11 cellular contexts compared by ENCODE assay signal in the genomic region with DNA sequence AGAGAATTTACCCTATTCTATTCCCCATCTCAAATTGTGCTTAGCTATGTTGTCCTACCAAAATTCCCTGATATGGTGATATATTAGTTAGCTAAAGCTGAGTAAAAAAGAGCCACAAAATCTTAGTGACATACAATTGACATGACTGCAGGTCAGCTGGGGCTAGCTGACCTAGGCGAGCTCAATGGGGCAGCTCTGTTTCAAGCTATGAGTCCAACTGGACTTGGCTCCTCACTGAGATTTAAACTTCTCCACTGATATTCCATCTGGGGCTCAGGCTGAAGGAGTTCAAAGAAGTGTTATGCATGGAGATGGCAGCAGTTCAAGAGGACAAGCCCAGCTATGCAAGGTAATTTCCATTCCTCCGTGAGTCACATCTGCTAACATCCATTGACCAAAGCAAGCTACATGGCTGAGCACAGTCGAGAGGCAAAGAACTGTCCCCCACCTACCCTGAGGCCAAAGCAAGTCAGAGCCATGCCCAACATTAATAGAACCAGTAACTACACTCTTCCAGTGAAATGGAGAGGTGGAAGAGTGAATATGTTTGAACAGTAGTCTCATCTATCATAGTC. TPM values are rescaled to one million over a fixed set of nuclear protein-coding genes. Genes with fewer than 3 reads are reported as not detected.
"Had no signal": no experiment of that assay in that cellular context is flagged by ENCODE, and none has a peak within 500 bp of the region (broad histone marks: within the 10 kb centered on the region; RNA-seq: fewer than 3 reads in every experiment).

No MANE protein-coding gene starts in this region.

RNA-seq across cellular contexts. Expression of a gene that starts 9.1 kb away (rescaled TPM):
- total RNA-seq: activated B cell treated with CpG ODN at 0.5 μM for 24 hours; activated CD8-positive, alpha-beta T cell treated with anti-CD3 and anti-CD28 coated beads for 36 hours; activated T-cell treated with anti-CD3 and anti-CD28 coated beads, Interleukin-2, amount 50 U/mL, for 4 hours; activated T-helper 17 cell treated with anti-CD3 and anti-CD28 coated beads, Interleukin-2, amount 50 U/mL, for 72 hours; esophagus squamous epithelium; frontal cortex; kidney; left lobe of liver; mesenteric fat pad; posterior vena cava; thoracic aorta had no signal
